12 cellular contexts compared by ENCODE assay signal in the genomic region with DNA sequence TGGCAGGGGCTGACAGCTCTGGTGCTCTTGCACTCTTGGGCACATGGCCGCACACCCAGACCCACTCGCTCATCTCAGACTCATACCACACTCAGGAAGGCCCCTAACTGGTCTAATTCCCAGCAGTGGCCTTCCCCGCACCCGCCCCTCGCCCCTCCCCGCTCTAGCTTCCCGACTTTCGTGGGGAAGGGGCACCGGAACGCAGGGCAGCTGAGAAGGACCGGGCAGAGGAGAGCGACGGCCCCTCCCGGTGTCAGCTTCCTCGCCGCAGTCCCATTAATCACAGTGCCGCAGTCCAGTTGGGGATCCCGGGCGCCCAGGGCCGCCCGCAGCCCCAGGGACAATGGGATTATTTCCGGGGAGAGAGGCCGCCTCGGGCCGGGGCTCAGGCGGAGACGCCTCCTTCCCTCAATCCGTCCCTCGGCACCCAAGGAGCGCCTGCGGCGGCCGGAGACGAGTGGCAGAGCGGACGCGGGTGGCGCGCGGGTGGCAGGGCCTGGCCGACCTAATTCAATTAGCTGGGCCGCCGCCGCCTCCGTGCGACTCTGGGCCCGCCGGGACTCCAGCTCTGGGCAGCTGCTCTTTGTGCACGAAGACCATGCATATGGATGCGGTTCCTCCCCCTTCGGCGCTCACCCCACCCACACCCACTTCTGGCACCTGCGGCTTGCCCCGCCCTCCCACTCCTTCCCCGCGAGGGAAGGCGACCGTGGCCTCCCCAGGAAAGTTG. TPM values are rescaled to one million over a fixed set of nuclear protein-coding genes. Genes with fewer than 3 reads are reported as not detected.
DNase-seq lines count a peak whose midpoint lies in the region; ATAC-seq, FAIRE-seq and TF ChIP-seq lines count a peak whose summit lies in the region.
"Had no signal": no experiment of that assay in that cellular context is flagged by ENCODE, and none has a peak within 500 bp of the region (broad histone marks: within the 10 kb centered on the region; RNA-seq: fewer than 3 reads in every experiment).

No MANE protein-coding gene starts in this region.

- H2AFZ ChIP-seq in astrocyte (ENCODE audit: low read depth, low read length) (no peak overlapping the region), mesenchymal stem cell (ENCODE audit: low read depth, low read length) (no peak overlapping the region)

- no peak overlapping the region for H4K91ac ChIP-seq in mesenchymal stem cell (ENCODE audit: low read length)

- H3K36me3 ChIP-seq in astrocyte (ENCODE audit: insufficient read depth, low read length) (no peaks in the 10 kb centered on the region), mesenchymal stem cell (ENCODE audit: control insufficient read depth in 1 of 2, insufficient read depth in 2 of 2, low read depth in 1 of 2, low read length in 2 of 2) (no peaks in the 10 kb centered on the region)
- H3K36me3 ChIP-seq: neutrophil had no signal

- ATAC-seq in GM21447 (IDR thresholded peaks at IDR 0.05; ENCODE audit: unreplicated experiment), result no peak
- no peak for ATAC-seq in GM21529 (IDR thresholded peaks at IDR 0.05; ENCODE audit: unreplicated experiment)

- no peak overlapping the region for H3K4ac ChIP-seq in mesenchymal stem cell (ENCODE audit: low read depth in 1 of 2, low read length in 2 of 2)

- H3K4me3 ChIP-seq in astrocyte (ENCODE audit: insufficient read depth, low read depth, low read length), result no peak overlapping the region
- H3K4me3 ChIP-seq in mesenchymal stem cell (ENCODE audit: insufficient read depth in 1 of 2, low read depth in 1 of 2, low read length in 2 of 2), result no peak overlapping the region

- DNase-seq in stimulated activated CD4-positive, alpha-beta T cell treated with anti-CD3 and anti-CD28 coated beads, Interleukin-15, amount 100 ng/mL, for 24 hours, result peak; percentile 24
- no peak for DNase-seq in stimulated activated CD4-positive, alpha-beta T cell treated with anti-CD3 and anti-CD28 coated beads, Interleukin-4, amount 100 ng/mL, for 1 hour
- DNase-seq in astrocyte (ENCODE audit: low read depth), result no peak
- no peak for DNase-seq in mesenchymal stem cell
- no peak for DNase-seq in COLO829 (ENCODE audit: low spot score)
- no peak for DNase-seq in NCI-H2081 (lab: John Stamatoyannopoulos, UW)
- DNase-seq: NCI-H1694, T-helper 2 cell had no signal

- no peak overlapping the region for H3K18ac ChIP-seq in mesenchymal stem cell (ENCODE audit: low read depth in 1 of 2, low read length in 2 of 2)

- H3K9me3 ChIP-seq in astrocyte (ENCODE audit: insufficient read depth, low read depth, low read length) (peaks cover 5% of the 10 kb centered on the region), mesenchymal stem cell (ENCODE audit: control insufficient read depth, low read length) (no peaks in the 10 kb centered on the region)
- H3K9me3 ChIP-seq: neutrophil had no signal

- no peak overlapping the region for H2BK5ac ChIP-seq in mesenchymal stem cell (ENCODE audit: low read depth, low read length, poor library complexity, severe bottlenecking)

- H3K9ac ChIP-seq in astrocyte (ENCODE audit: low read length) (no peak overlapping the region), mesenchymal stem cell (ENCODE audit: low read length) (no peak overlapping the region)

- H3K36me3 Mint-ChIP-seq in astrocyte (ENCODE audit: low read depth, unreplicated experiment), result no peaks in the 10 kb centered on the region

- peaks cover 2% of the 10 kb centered on the region for H3K4me1 Mint-ChIP-seq in astrocyte (ENCODE audit: low read depth, unreplicated experiment)

- H3K79me2 ChIP-seq in astrocyte (ENCODE audit: insufficient read depth, low read length), result no peaks in the 10 kb centered on the region

- peaks cover 3% of the 10 kb centered on the region for H4K20me1 ChIP-seq in astrocyte (ENCODE audit: insufficient read depth, low read length)

- no peak for FAIRE-seq in astrocyte (lab: Jason Lieb, UNC)

- H2AK5ac ChIP-seq in mesenchymal stem cell (ENCODE audit: low read length, severe bottlenecking), result no peak overlapping the region

- H3K4me2 ChIP-seq in astrocyte (ENCODE audit: low read length) (peak overlapping the region; percentile 8), mesenchymal stem cell (ENCODE audit: low read length, poor library complexity, severe bottlenecking) (peak overlapping the region; percentile 28)

- no peak overlapping the region for H4K8ac ChIP-seq in mesenchymal stem cell (ENCODE audit: low read length)

- H2BK15ac ChIP-seq in mesenchymal stem cell (ENCODE audit: low read depth, poor library complexity, severe bottlenecking), result no peak overlapping the region

- H3K23ac ChIP-seq in mesenchymal stem cell (ENCODE audit: low read length in 2 of 2), result peak overlapping the region in 1 of 2 experiments; percentile 38

- no peak overlapping the region for H2BK12ac ChIP-seq in mesenchymal stem cell (ENCODE audit: low read length in 2 of 2)

- H3K9me3 Mint-ChIP-seq in astrocyte (ENCODE audit: unreplicated experiment), result peaks cover 12% of the 10 kb centered on the region

- H3K79me1 ChIP-seq in mesenchymal stem cell (replicated peaks; ENCODE audit: low read length, poor library complexity, severe bottlenecking), result no peaks in the 10 kb centered on the region

- H2BK120ac ChIP-seq in mesenchymal stem cell (ENCODE audit: low read depth, low read length), result no peak overlapping the region

- no peak overlapping the region for H3K27ac Mint-ChIP-seq in astrocyte (ENCODE audit: unreplicated experiment)

- H3K27me3 ChIP-seq in astrocyte (ENCODE audit: insufficient read depth, low read length) (peaks cover 95% of the 10 kb centered on the region), mesenchymal stem cell (ENCODE audit: control insufficient read depth in 1 of 2, insufficient read depth in 1 of 2, low read length in 2 of 2) (peaks cover 97 to 100% of the 10 kb centered on the region in 2 experiments)

- H3K27ac ChIP-seq in astrocyte (ENCODE audit: low read depth, low read length) (no peak overlapping the region), mesenchymal stem cell (ENCODE audit: low read length, poor library complexity, severe bottlenecking) (no peak overlapping the region)
- H3K27ac ChIP-seq: neutrophil had no signal

- WGBS in mesenchymal stem cell, result 6% methylated on average over 55 of the region's 58 CpGs

- peaks cover 90% of the 10 kb centered on the region for H3K27me3 Mint-ChIP-seq in astrocyte (ENCODE audit: low read depth, unreplicated experiment)

- H3K4me3 Mint-ChIP-seq in astrocyte (ENCODE audit: unreplicated experiment), result no peak overlapping the region

- H3K4me1 ChIP-seq in astrocyte (ENCODE audit: insufficient read depth, low read length) (peaks cover 11% of the 10 kb centered on the region), mesenchymal stem cell (ENCODE audit: control insufficient read depth, insufficient read depth, low read depth, low read length) (peaks cover 16% of the 10 kb centered on the region)

- TF ChIP-seq CTCF in astrocyte (IDR thresholded peaks at IDR 0.05; ENCODE audit: insufficient read depth, low read depth, low read length), result no peak

- H3K14ac ChIP-seq in mesenchymal stem cell (ENCODE audit: low read length in 2 of 2), result no peak overlapping the region

RNA-seq across cellular contexts. Expression of a gene that starts 7.8 kb away (rescaled TPM):
- total RNA-seq in astrocyte, result not detected in 2 replicates
- not detected for polyA plus RNA-seq in mesenchymal stem cell (2013, experiment 1 of 2)
- not detected for polyA plus RNA-seq in mesenchymal stem cell (2013, experiment 2 of 2)
- total RNA-seq: fibroblast of villous mesenchyme had no signal
